ENCODE assay signal across 8 cellular contexts in the genomic region with DNA sequence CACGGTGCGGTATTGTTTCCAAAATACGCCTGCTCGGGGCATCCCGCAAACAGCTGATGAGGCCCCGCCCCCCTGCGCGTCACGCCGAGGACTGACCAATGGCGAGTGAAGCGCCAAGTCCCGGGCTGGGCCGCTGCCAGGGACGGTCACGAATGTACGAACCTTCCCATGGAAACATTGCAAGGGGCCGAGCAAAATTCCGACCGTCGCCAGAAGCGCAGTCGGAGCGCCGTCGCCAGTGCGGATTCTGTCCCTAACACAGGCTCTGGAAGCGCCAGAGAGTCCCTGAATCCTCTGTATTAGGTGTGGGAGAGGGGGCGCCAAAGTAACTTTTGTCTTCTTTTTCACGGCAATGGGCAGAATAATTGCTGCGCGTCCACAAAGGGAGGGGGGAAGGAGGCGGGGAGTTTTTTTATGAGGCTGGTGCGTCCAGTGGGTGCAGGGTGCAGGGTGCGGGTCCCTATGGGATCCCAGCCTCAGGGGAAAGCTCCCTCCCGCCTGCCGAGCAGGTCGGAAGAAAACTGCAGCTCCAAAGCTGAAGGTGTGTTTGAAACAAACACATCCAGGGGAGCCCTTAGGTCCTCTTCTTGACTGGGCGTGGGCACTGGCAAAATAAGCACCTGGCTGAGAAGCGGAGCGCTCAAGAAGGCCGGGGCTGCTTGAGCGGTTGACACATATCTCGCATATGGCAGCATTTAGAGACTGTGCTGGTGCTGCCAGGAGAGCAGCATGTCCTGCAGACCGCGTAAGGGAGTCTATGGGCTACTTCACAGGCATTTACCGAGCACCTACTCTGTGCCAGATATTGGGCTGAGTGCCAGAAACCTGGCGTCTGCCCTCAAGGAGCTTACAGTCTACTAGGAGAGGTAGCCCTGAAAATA. TPM values are rescaled to one million over a fixed set of nuclear protein-coding genes. Genes with fewer than 3 reads are reported as not detected.
DNase-seq lines count a peak whose midpoint lies in the region; ATAC-seq and TF ChIP-seq lines count a peak whose summit lies in the region.

A gene with protein sequence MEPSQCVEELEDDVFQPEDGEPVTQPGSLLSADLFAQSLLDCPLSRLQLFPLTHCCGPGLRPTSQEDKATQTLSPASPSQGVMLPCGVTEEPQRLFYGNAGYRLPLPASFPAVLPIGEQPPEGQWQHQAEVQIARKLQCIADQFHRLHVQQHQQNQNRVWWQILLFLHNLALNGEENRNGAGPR (minus strand): TSS at position 25 of the 881 bp plus-strand sequence. CDS start 2,793 bp downstream, outside the sequence.

- no peaks in the 10 kb centered on the region for H3K27me3 ChIP-seq in WERI-Rb-1 (ENCODE audit: insufficient read depth, low read depth, severe bottlenecking)
- H3K27me3 ChIP-seq in spleen (replicated peaks in 1 of 7), result no peaks in the 10 kb centered on the region

- H3K9me3 ChIP-seq in WERI-Rb-1 (ENCODE audit: severe bottlenecking) (no peaks in the 10 kb centered on the region), spleen (no peaks in the 10 kb centered on the region)

- H3K4me1 ChIP-seq in spleen, result peaks cover 29 to 54% (median 49%) of the 10 kb centered on the region in 6 donors

- WGBS in spleen, 5 donors, result 7 to 9% (median 7%) methylated on average over 24 to 48 of the region's 48 CpGs

- H3K4me3 ChIP-seq in AG04449 (ENCODE audit: low read depth, low read length) (peak within 1 kb of the TSS; percentile 81), WERI-Rb-1 (ENCODE audit: low read depth, low read length) (peak within 1 kb of the TSS; percentile 73), cardiac fibroblast (replicated peaks in 1 of 2; ENCODE audit: low read depth in 2 of 2, low read length in 2 of 2) (peak within 1 kb of the TSS; percentile 70 to 84), spleen (peak within 1 kb of the TSS; percentile 55 to 87 (median 79))

- DNase-seq in AG04449 (ENCODE audit: low read depth, low spot score) (peak; percentile 91), NCI-H2227 (lab: John Stamatoyannopoulos, UW; ENCODE audit: unreplicated experiment) (peak; percentile 96), WERI-Rb-1 (peak; percentile 98), cardiac fibroblast (ENCODE audit: low read depth in 2 of 2) (peak; percentile 99 to 100), inferior parietal cortex (ENCODE audit: extremely low spot score) (peak; percentile 96), spleen (peak; percentile 99)

- intact Hi-C loops in spleen (cut with DNase I; ENCODE audit: low total_unique reads), result no loop called here

- TF ChIP-seq CTCF in AG04449 (IDR thresholded peaks at IDR 0.05; ENCODE audit: insufficient read depth, low read length, missing control alignments) (peak; percentile 31), WERI-Rb-1 (IDR thresholded peaks at IDR 0.05; ENCODE audit: low read depth, low read length) (peak; percentile 44; the same call in 1 of the 2 replicates), cardiac fibroblast (IDR thresholded peaks at IDR 0.05; ENCODE audit: low read depth, low read length) (peak; percentile 25), spleen (IDR thresholded peaks at IDR 0.05 in 8 of 11, conservative IDR thresholded peaks at IDR 0.05 in 3 of 11) (peak in 7 of 11 experiments; percentile 17 to 35 (median 31))

- H3K36me3 ChIP-seq in WERI-Rb-1, result no peaks in the 10 kb centered on the region
- H3K36me3 ChIP-seq in spleen, result peaks cover 0 to 4% (median 0%) of the 10 kb centered on the region in 6 donors

- peak in 1 of 3 donors; percentile 73 for TF ChIP-seq POLR2A in spleen (IDR thresholded peaks at IDR 0.05)

- CTCF ChIA-PET in AG04449 (lab: Yijun Ruan, JAX), result interaction anchor here (0.7 to 15.5 kb wide), 8 partner anchors 8 to 165 kb away, joined by 3 to 270 read pairs (median 4); no protein-coding TSS in a partner anchor

- peak within 1 kb of the TSS; percentile 68 for H3K27ac ChIP-seq in WERI-Rb-1
- H3K27ac ChIP-seq in spleen, result peak within 1 kb of the TSS; percentile 48 to 92 (median 86)

- POLR2A ChIA-PET in AG04449 (lab: Yijun Ruan, JAX), result interaction anchor here (0.6 to 1.4 kb wide), 4 partner anchors 9 to 156 kb away, joined by 3 to 5 read pairs (median 4); no protein-coding TSS in a partner anchor

- ATAC-seq in GM18870 (IDR thresholded peaks at IDR 0.05; ENCODE audit: unreplicated experiment), result peak; percentile 39
- ATAC-seq in HG03139 (IDR thresholded peaks at IDR 0.05; ENCODE audit: unreplicated experiment), result peak; percentile 50

RNA-seq across cellular contexts. Expression of the gene that starts here (rescaled TPM):
- 10 to 100 TPM; 16.9 to 77.9 (median 36.1) TPM for total RNA-seq in spleen
- polyA plus RNA-seq in spleen, result 10 to 100 TPM; 25.5 to 33.1 (median 27.7) TPM

Comparison
In these comparisons a context has a peak if more than half of its experiments do, and no peak if none do; other contexts are left out.
1. Peak in every context shown above with its lines: DNase-seq, ATAC-seq, H3K4me3 ChIP-seq and H3K27ac ChIP-seq.